In genomic region chr19:36686365-36687213, GRCh38 we compare ENCODE assay signal across 8 cellular contexts. TPM values are rescaled to one million over a fixed set of nuclear protein-coding genes. Genes with fewer than 3 reads are reported as not detected.
DNase-seq lines count a peak whose midpoint lies in the region; ATAC-seq and TF ChIP-seq lines count a peak whose summit lies in the region.

No MANE protein-coding gene starts in this region.

- peak overlapping the region; percentile 83 to 92 for H3K9ac ChIP-seq in mucosa of rectum (ENCODE audit: low read depth in 1 of 2, low read length in 2 of 2)

- 2 to 4% methylated on average over 20 of the region's 20 CpGs for WGBS in aorta, 2 donors

- CTCF ChIA-PET in PC-9 (lab: Charles Lee): no interaction called here

- H3K9me2 ChIP-seq in PC-9 (ENCODE audit: insufficient read depth): no peaks in the 10 kb centered on the region

- H3K4me1 ChIP-seq in PC-9 (replicated peaks; ENCODE audit: insufficient read depth) (no peaks in the 10 kb centered on the region; the same call in 1 of the 2 replicates), mucosa of rectum (ENCODE audit: control insufficient read depth in 2 of 2, insufficient read depth in 2 of 2, low read length in 2 of 2) (peaks cover 14 to 16% of the 10 kb centered on the region in 2 donors), aorta (ENCODE audit: control insufficient read depth in 1 of 2, insufficient read depth in 2 of 2, low read length in 2 of 2) (peaks cover 0 to 5% of the 10 kb centered on the region in 2 donors)

- H3K4me3 Mint-ChIP-seq in effector memory CD8-positive, alpha-beta T cell: peak overlapping the region; percentile 99

- H3K79me2 ChIP-seq in PC-9 (ENCODE audit: low read depth): peaks cover 33% of the 10 kb centered on the region

- H3K4me2 ChIP-seq in PC-9: peak overlapping the region; percentile 99

- intact Hi-C loops in PC-9 (cut with micrococcal nuclease; ENCODE audit: unreplicated experiment): loop anchor here (1.0 to 5.0 kb wide), 5 partner anchors 20 to 531 kb away; partner anchors contain the start of genes ZNF260, ZNF345, ZNF383 and ZNF461
- intact Hi-C loops in aorta (cut with DNase I): no loop called here

- no peaks in the 10 kb centered on the region for H3K27me3 Mint-ChIP-seq in effector memory CD8-positive, alpha-beta T cell

- no peak for DNase-seq in AG10803 (ENCODE audit: low read depth)
- DNase-seq in PC-9: no peak
- no peak for DNase-seq in effector memory CD8-positive, alpha-beta T cell
- no peak for DNase-seq in aorta
- no peak for DNase-seq in NCI-H1436 treated with DMSO at 0.1 percent for 48 hours (lab: John Stamatoyannopoulos, UW)
- DNase-seq in stimulated activated CD4-positive, alpha-beta T cell treated with anti-CD3 and anti-CD28 coated beads, Interleukin-4, amount 100 ng/mL, for 1 hour: no peak

- H3K27ac ChIP-seq in PC-9 (no peak overlapping the region), mucosa of rectum (ENCODE audit: low read depth in 2 of 2, low read length in 2 of 2) (peak overlapping the region in 1 of 2 donors; percentile 72), aorta (ENCODE audit: low read depth in 1 of 2, low read length in 2 of 2) (no peak overlapping the region)

- ATAC-seq in GM21447 (IDR thresholded peaks at IDR 0.05; ENCODE audit: unreplicated experiment) (peak; percentile 8), aorta (ENCODE audit: low FRiP score) (peak; percentile 58)
- no peak for ATAC-seq in effector memory CD8-positive, alpha-beta T cell (replicated peaks)

- peaks cover 36% of the 10 kb centered on the region for H3K36me3 Mint-ChIP-seq in effector memory CD8-positive, alpha-beta T cell (ENCODE audit: insufficient read depth)

- peak overlapping the region; percentile 99 for H3K27ac Mint-ChIP-seq in effector memory CD8-positive, alpha-beta T cell

- H3K9me3 ChIP-seq in PC-9 (ENCODE audit: insufficient read depth, low read depth): peaks cover 30% of the 10 kb centered on the region
- peaks cover 1 to 3% of the 10 kb centered on the region in 2 donors for H3K9me3 ChIP-seq in mucosa of rectum (ENCODE audit: control insufficient read depth in 2 of 2, low read length in 2 of 2)
- peaks cover 1% of the 10 kb centered on the region for H3K9me3 ChIP-seq in aorta (ENCODE audit: control insufficient read depth, low read length)

- TF ChIP-seq CTCF in AG10803 (conservative IDR thresholded peaks at IDR 0.05; ENCODE audit: low read length) (no peak), PC-9 (conservative IDR thresholded peaks at IDR 0.05) (no peak)

- H3F3A ChIP-seq in PC-9 (ENCODE audit: insufficient read depth, low read depth): no peaks in the 10 kb centered on the region

- peaks cover 1 to 6% of the 10 kb centered on the region in 2 donors for H3K9me3 Mint-ChIP-seq in effector memory CD8-positive, alpha-beta T cell

- H3K4me1 Mint-ChIP-seq in effector memory CD8-positive, alpha-beta T cell (ENCODE audit: low read depth in 2 of 2): peaks cover 26 to 28% of the 10 kb centered on the region in 2 donors

- POLR2A ChIA-PET in PC-9 (lab: Charles Lee; ENCODE audit: unreplicated experiment): interaction anchor here (0.6 kb wide), 2 partner anchors 40 to 645 kb away, joined by 3 to 36 read pairs; no protein-coding TSS in a partner anchor

- H4K20me1 ChIP-seq in PC-9 (ENCODE audit: insufficient read depth): no peaks in the 10 kb centered on the region

- BruUV-seq in PC-9 (replicated peaks; lab: Mats Ljungman, UMichigan): TSS peak; percentile 58

- H3K4me3 ChIP-seq in AG10803 (ENCODE audit: low read length) (peak overlapping the region; percentile 96), PC-9 (peak overlapping the region; percentile 82), mucosa of rectum (ENCODE audit: low read length in 2 of 2) (peak overlapping the region; percentile 89 to 99), aorta (ENCODE audit: low read length in 2 of 2) (peak overlapping the region; percentile 35 to 59)

- H3K36me3 ChIP-seq in PC-9 (ENCODE audit: low read depth) (peaks cover 25% of the 10 kb centered on the region), mucosa of rectum (ENCODE audit: control insufficient read depth in 2 of 2, insufficient read depth in 2 of 2, low read length in 2 of 2) (peaks cover 18 to 20% of the 10 kb centered on the region in 2 donors), aorta (ENCODE audit: control insufficient read depth in 1 of 2, insufficient read depth in 2 of 2, low read length in 1 of 2) (peaks cover 0 to 2% of the 10 kb centered on the region in 2 donors)

- H2AFZ ChIP-seq in PC-9: peak overlapping the region; percentile 95

- H3K27me3 ChIP-seq in PC-9 (ENCODE audit: insufficient read depth, low read depth) (no peaks in the 10 kb centered on the region), mucosa of rectum (ENCODE audit: control insufficient read depth in 2 of 2, insufficient read depth in 2 of 2, low read length in 2 of 2) (no peaks in the 10 kb centered on the region), aorta (ENCODE audit: control insufficient read depth in 1 of 2, insufficient read depth in 2 of 2, low read length in 1 of 2) (no peaks in the 10 kb centered on the region)

RNA-seq across cellular contexts. Expression of gene ZNF567, which starts 0.8 kb away (rescaled TPM):
- total RNA-seq in PC-9 (2021) (7.0 and 7.9 TPM in 2 replicates), aorta (10 to 100 TPM in 1 of 2 donors, 1 to 10 TPM in 1; 7.9 to 11.2 TPM)
- 1 to 10 TPM in 1 of 2 donors, under 1 TPM in 1; 0.88 to 4.3 TPM for polyA plus RNA-seq in aorta

RNA-seq across cellular contexts. Expression of gene ZNF461, which starts 20.0 kb away (rescaled TPM):
- 5.2 and 9.2 TPM in 2 replicates for total RNA-seq in PC-9 (2021)
- 10 to 100 TPM in 1 of 2 donors, 1 to 10 TPM in 1; 7.8 to 11.2 TPM for total RNA-seq in aorta
- 10 to 100 TPM in 1 of 2 donors, 1 to 10 TPM in 1; 5.6 to 11.0 TPM for polyA plus RNA-seq in aorta
